ENCODE assay signal across 19 cellular contexts in genomic region chr1:207649204-207649753, GRCh38. TPM values are rescaled to one million over a fixed set of nuclear protein-coding genes. Genes with fewer than 3 reads are reported as not detected.
A peak's percentile ranks its signal among the peaks of the same experiment; 100 is the strongest.
DNase-seq lines count a peak whose midpoint lies in the region; ATAC-seq and TF ChIP-seq lines count a peak whose summit lies in the region.
"Had no signal": no experiment of that assay in that cellular context is flagged by ENCODE, and none has a peak within 500 bp of the region (broad histone marks: within the 10 kb centered on the region; RNA-seq: fewer than 3 reads in every experiment).

No MANE protein-coding gene starts in this region.

- peaks cover 6% of the 10 kb centered on the region for H3K36me3 Mint-ChIP-seq in Calu3 (ENCODE audit: insufficient read depth, unreplicated experiment)
- H3K36me3 Mint-ChIP-seq: CD14-positive monocyte had no signal

- BruUV-seq in Calu3 (replicated peaks; lab: Mats Ljungman, UMichigan), result no TSS peak

- H3K4me1 ChIP-seq in HUES6 (ENCODE audit: control insufficient read depth, insufficient read depth, low read length), result peaks cover 42% of the 10 kb centered on the region
- H3K4me1 ChIP-seq in iPS-15b (ENCODE audit: control insufficient read depth, insufficient read depth, low read length), result peaks cover 37% of the 10 kb centered on the region
- H3K4me1 ChIP-seq: Caco-2 had no signal

- peak overlapping the region; percentile 22 for H3K27ac Mint-ChIP-seq in Calu3 (ENCODE audit: unreplicated experiment)
- H3K27ac Mint-ChIP-seq: CD14-positive monocyte had no signal

- H3K27me3 ChIP-seq in HUES6 (ENCODE audit: control insufficient read depth, insufficient read depth, low read length), result peaks cover 10% of the 10 kb centered on the region; the same call in 1 of the 2 replicates
- H3K27me3 ChIP-seq in iPS-15b (ENCODE audit: control insufficient read depth, insufficient read depth, low read length), result peaks cover 2% of the 10 kb centered on the region

- peaks cover 25% of the 10 kb centered on the region for H3K4me1 Mint-ChIP-seq in Calu3 (ENCODE audit: low read depth, unreplicated experiment)

- intact Hi-C loops in Calu3 (cut with micrococcal nuclease; ENCODE audit: unreplicated experiment), result no loop called here

- TF ChIP-seq CTCF in Calu3 (IDR thresholded peaks at IDR 0.05; ENCODE audit: unreplicated experiment), result no peak

- no peak for DNase-seq in Calu3
- peak; percentile 51 for DNase-seq in OCI-M1 (lab: John Stamatoyannopoulos, UW)
- no peak for DNase-seq in midbrain (lab: John Stamatoyannopoulos, UW)
- DNase-seq: ACHN, AML-193, Caco-2, DMS53, Karpas-422, MG63, NCI-H1092, NCI-H1930, NCI-H226, NCI-H526 treated with DMSO at 0.1 percent for 48 hours had no signal

- H3K4me3 ChIP-seq in HUES6 (ENCODE audit: low read depth, low read length) (peak overlapping the region; percentile 20; the same call in 1 of the 2 replicates), iPS-15b (ENCODE audit: low read depth, low read length) (peak overlapping the region; percentile 3)
- H3K4me3 ChIP-seq: MG63 had no signal

- peak overlapping the region; percentile 25 for H3K9ac ChIP-seq in HUES6 (ENCODE audit: low read length)
- no peak overlapping the region for H3K9ac ChIP-seq in iPS-15b (ENCODE audit: low read depth, low read length)

- ATAC-seq in GM19455 (IDR thresholded peaks at IDR 0.05; ENCODE audit: unreplicated experiment), result no peak
- ATAC-seq in GM21367 (IDR thresholded peaks at IDR 0.05; ENCODE audit: unreplicated experiment), result no peak

- H3K27ac ChIP-seq in HUES6 (ENCODE audit: low read depth, low read length), result no peak overlapping the region

- no peaks in the 10 kb centered on the region for H3K9me3 Mint-ChIP-seq in Calu3 (ENCODE audit: low read depth, unreplicated experiment)

- H3K9me3 ChIP-seq in HUES6 (ENCODE audit: control insufficient read depth, insufficient read depth, low read depth, low read length) (no peaks in the 10 kb centered on the region), iPS-15b (ENCODE audit: control insufficient read depth, insufficient read depth, low read length) (no peaks in the 10 kb centered on the region)
- H3K9me3 ChIP-seq: Caco-2, MG63 had no signal

- no peak overlapping the region for H3K4me3 Mint-ChIP-seq in Calu3 (ENCODE audit: low read depth, unreplicated experiment)
- H3K4me3 Mint-ChIP-seq: CD14-positive monocyte had no signal

- peaks cover 29% of the 10 kb centered on the region for H3K27me3 Mint-ChIP-seq in Calu3 (ENCODE audit: unreplicated experiment)

- H3K36me3 ChIP-seq in HUES6 (ENCODE audit: control insufficient read depth, insufficient read depth, low read length) (peaks cover 6% of the 10 kb centered on the region; the same call in 1 of the 2 replicates), iPS-15b (ENCODE audit: control insufficient read depth, insufficient read depth, low read length) (no peaks in the 10 kb centered on the region)
- H3K36me3 ChIP-seq: MG63 had no signal

- CTCF ChIA-PET in Calu3 (lab: Charles Lee), result interaction anchor here (1.0 kb wide), 1 partner anchor 29 kb away, joined by 4 read pairs; no protein-coding TSS in a partner anchor

RNA-seq across cellular contexts. Expression of gene CR1L, which starts 4.3 kb away (rescaled TPM):
- total RNA-seq in Calu3 (2022), result not detected in 2 replicates
- total RNA-seq: Caco-2, H4 had no signal
